ENCODE assay signal across 2 cellular contexts in genomic region chr2:38085998-38086698, GRCh38. TPM values are rescaled to one million over a fixed set of nuclear protein-coding genes. Genes with fewer than 3 reads are reported as not detected.
"Had no signal": no experiment of that assay in that cellular context is flagged by ENCODE, and none has a peak within 500 bp of the region (broad histone marks: within the 10 kb centered on the region; RNA-seq: fewer than 3 reads in every experiment).

No MANE protein-coding gene starts in this region.

RNA-seq across cellular contexts. Expression of gene CYP1B1, which starts 10.2 kb away (rescaled TPM):
- total RNA-seq: SJCRH30 had no signal
- polyA plus RNA-seq: K562 had no signal
